ENCODE assay signal across 1 cellular context in genomic region chr4:110195561-110196205, GRCh38.
TF ChIP-seq lines count a peak whose summit lies in the region.

No MANE protein-coding gene starts in this region.

TF ChIP-seq in K562, 482 proteins besides CTCF, POLR2A, EP300 and RAD21 (continued from another document):
- TF ChIP-seq YY1 (IDR thresholded peaks at IDR 0.05; ENCODE audit: borderline replicate concordance in 1 of 3, control insufficient read depth in 1 of 3, extremely low read depth in 1 of 3, insufficient read depth in 3 of 3, insufficient read length in 1 of 3, insufficient replicate concordance in 2 of 3, low read depth in 1 of 3, low read length in 2 of 3) (peak in 1 of 3 experiments; percentile 76), ZNF316 (IDR thresholded peaks at IDR 0.05) (no peak), GTF2E2 (tag; IDR thresholded peaks at IDR 0.05) (no peak), ZBTB8A (IDR thresholded peaks at IDR 0.05; ENCODE audit: partially characterized antibody) (no peak), TAF15 (IDR thresholded peaks at IDR 0.05; ENCODE audit: low read depth, low read length) (no peak), ZNF282 (CRISPR knock-in tag; IDR thresholded peaks at IDR 0.05) (no peak), RBM25 (IDR thresholded peaks at IDR 0.05; ENCODE audit: low read depth, low read length, severe bottlenecking) (peak; percentile 11), AFF1 (IDR thresholded peaks at IDR 0.05; ENCODE audit: low read depth in 1 of 2, partially characterized antibody in 2 of 2) (peak in 1 of 2 experiments; percentile 57), HBP1 (CRISPR knock-in tag; IDR thresholded peaks at IDR 0.05) (peak; percentile 84)
